Comparison of ENCODE assay signal across 28 cellular contexts in genomic region chr5:137758121-137758520, GRCh38.
"Had no signal": no experiment of that assay in that cellular context is flagged by ENCODE, and none has a peak within 500 bp of the region (broad histone marks: within the 10 kb centered on the region; RNA-seq: fewer than 3 reads in every experiment).

No MANE protein-coding gene starts in this region.

- FAIRE-seq: TTC549 had no signal

- H3K4me3 ChIP-seq: colonic mucosa, SK-N-MC had no signal

- H3K4me3 Mint-ChIP-seq: activated CD4-positive, alpha-beta T cell treated with anti-CD3 and anti-CD28 coated beads, Interleukin-2, amount 10 ng/mL, durations not matched to agents 24 days and 14 days; activated CD8-positive, alpha-beta T cell treated with anti-CD3 and anti-CD28 coated beads for 36 hours; activated naive CD4-positive, alpha-beta T cell treated with anti-CD3 and anti-CD28 coated beads for 36 hours; activated T-cell treated with anti-CD3 and anti-CD28 coated beads, Interleukin-2, amount 50 U/mL, for 24 hours; activated T-helper 1 cell treated with anti-CD3 and anti-CD28 coated beads, Interleukin-12 subunit alpha, Interleukin-12 subunit beta, Interleukin-2, Interleukin-4 antibody, amounts not matched to agents 30 ng/mL and 10 ng/mL and 1 ng/mL, durations not matched to agents 14 hours and 24 hours and 36 hours; central memory CD8-positive, alpha-beta T cell; T-helper 1 cell treated with Interleukin-12 subunit alpha and Interleukin-12 subunit beta and Interleukin-4 antibody, amounts not matched to agents 30 μg/mL and 1 μg/mL, for 36 hours; T-helper 2 cell treated with Interferon-gamma antibody and Interleukin-4, amounts not matched to agents 5 μg/mL and 100 μg/mL, for 36 hours had no signal

- H3K4me1 ChIP-seq: colonic mucosa had no signal

- H3K9me3 Mint-ChIP-seq: activated CD8-positive, alpha-beta T cell treated with anti-CD3 and anti-CD28 coated beads for 36 hours; activated naive CD4-positive, alpha-beta T cell treated with anti-CD3 and anti-CD28 coated beads for 36 hours; activated naive CD4-positive, alpha-beta T cell treated with anti-CD3 and anti-CD28 coated beads, Interleukin-2, amount 50 U/mL, for 72 hours; activated T-cell treated with anti-CD3 and anti-CD28 coated beads, Interleukin-2, amount 50 U/mL, for 24 hours; activated T-helper 1 cell treated with anti-CD3 and anti-CD28 coated beads, Interleukin-12 subunit alpha, Interleukin-12 subunit beta, Interleukin-2, Interleukin-4 antibody, amounts not matched to agents 30 ng/mL and 10 ng/mL and 1 ng/mL, durations not matched to agents 14 hours and 24 hours and 36 hours; central memory CD8-positive, alpha-beta T cell; T-helper 1 cell treated with Interleukin-12 subunit alpha and Interleukin-12 subunit beta and Interleukin-4 antibody, amounts not matched to agents 30 μg/mL and 1 μg/mL, for 36 hours; T-helper 2 cell treated with Interferon-gamma antibody and Interleukin-4, amounts not matched to agents 5 μg/mL and 100 μg/mL, for 36 hours had no signal

- DNase-seq: activated CD4-positive, alpha-beta T cell treated with anti-CD3 and anti-CD28 coated beads, Interleukin-2, amount 10 ng/mL, durations not matched to agents 24 days and 14 days; activated CD4-positive, alpha-beta T cell treated with anti-CD3 and anti-CD28 coated beads, Interleukin-2, amount 50 U/mL, for 4 hours; activated CD8-positive, alpha-beta T cell treated with anti-CD3 and anti-CD28 coated beads for 36 hours; activated gamma-delta T cell treated with Interleukin-2 at 50 U/mL for 16 hours; activated naive CD4-positive, alpha-beta T cell treated with anti-CD3 and anti-CD28 coated beads for 36 hours; activated T-cell treated with anti-CD3 and anti-CD28 coated beads, Interleukin-2, amount 50 U/mL, for 24 hours; anterior cingulate cortex; colonic mucosa; Karpas-422; NCI-H1105; NCI-H1417 treated with DMSO at 0.1 percent for 48 hours; NCI-H187 treated with DMSO at 0.1 percent for 48 hours; NCI-H2081; NCI-H2171 treated with DMSO at 0.1 percent for 48 hours; NCI-H226; NCI-H446 treated with DMSO at 0.1 percent for 48 hours; NCI-H524; NCI-H69; NK-92 treated with Interleukin-12 subunit alpha and Interleukin-12 subunit beta, amount 100 ng/mL, for 24 hours; Right ventricle myocardium superior had no signal

- H3K4me1 Mint-ChIP-seq: central memory CD8-positive, alpha-beta T cell had no signal

- H3K36me3 ChIP-seq: colonic mucosa had no signal

- H3K27ac Mint-ChIP-seq: activated CD4-positive, alpha-beta T cell treated with anti-CD3 and anti-CD28 coated beads, Interleukin-2, amount 10 ng/mL, durations not matched to agents 24 days and 14 days; activated CD8-positive, alpha-beta T cell treated with anti-CD3 and anti-CD28 coated beads for 36 hours; activated naive CD4-positive, alpha-beta T cell treated with anti-CD3 and anti-CD28 coated beads for 36 hours; activated naive CD4-positive, alpha-beta T cell treated with anti-CD3 and anti-CD28 coated beads, Interleukin-2, amount 50 U/mL, for 72 hours; activated T-cell treated with anti-CD3 and anti-CD28 coated beads, Interleukin-2, amount 50 U/mL, for 24 hours; activated T-helper 1 cell treated with anti-CD3 and anti-CD28 coated beads, Interleukin-12 subunit alpha, Interleukin-12 subunit beta, Interleukin-2, Interleukin-4 antibody, amounts not matched to agents 30 ng/mL and 10 ng/mL and 1 ng/mL, durations not matched to agents 14 hours and 24 hours and 36 hours; brain; T-helper 1 cell treated with Interleukin-12 subunit alpha and Interleukin-12 subunit beta and Interleukin-4 antibody, amounts not matched to agents 30 μg/mL and 1 μg/mL, for 36 hours; T-helper 2 cell treated with Interferon-gamma antibody and Interleukin-4, amounts not matched to agents 5 μg/mL and 100 μg/mL, for 36 hours had no signal

- H3K27me3 ChIP-seq: colonic mucosa had no signal

- H3K27ac ChIP-seq: colonic mucosa, SK-N-MC had no signal

- ATAC-seq: activated CD8-positive, alpha-beta T cell treated with anti-CD3 and anti-CD28 coated beads for 36 hours; activated naive CD4-positive, alpha-beta T cell treated with anti-CD3 and anti-CD28 coated beads, Interleukin-2, amount 50 U/mL, for 72 hours had no signal

- H3K27me3 Mint-ChIP-seq: activated CD8-positive, alpha-beta T cell treated with anti-CD3 and anti-CD28 coated beads for 36 hours; activated T-cell treated with anti-CD3 and anti-CD28 coated beads, Interleukin-2, amount 50 U/mL, for 24 hours; central memory CD8-positive, alpha-beta T cell had no signal

- H3K9me3 ChIP-seq: colonic mucosa had no signal
